1 cellular context compared by ENCODE assay signal in the genomic region with DNA sequence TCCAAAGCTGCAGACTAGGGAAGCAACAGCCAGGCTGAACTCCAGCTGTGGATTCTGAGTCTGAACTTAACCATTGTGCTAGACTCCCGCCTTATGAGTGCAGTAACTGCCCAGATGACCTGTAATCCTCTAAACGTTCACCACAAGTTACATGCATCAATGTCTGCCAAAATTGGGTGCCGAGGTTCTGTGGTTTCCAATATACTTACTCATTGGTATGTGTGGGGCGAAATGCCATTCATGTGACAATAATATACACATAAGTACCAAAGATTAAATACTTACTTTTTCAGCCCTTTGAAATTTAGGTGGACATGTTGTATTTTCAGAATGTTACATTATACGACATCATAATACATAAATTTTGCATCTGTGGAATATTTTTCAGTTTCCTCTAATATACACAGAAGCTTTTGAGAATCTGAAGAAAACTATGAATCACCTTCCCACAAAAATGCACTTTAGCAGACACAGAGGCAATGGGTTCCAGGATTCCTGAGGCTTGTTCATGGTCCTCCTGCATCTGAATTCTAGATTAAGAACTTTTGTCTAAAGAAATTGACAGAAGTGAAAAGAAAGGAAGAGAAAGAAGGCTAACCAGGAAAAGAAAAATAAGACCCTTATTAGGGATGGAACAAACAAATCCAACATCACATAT.
A peak's percentile ranks its signal among the peaks of the same experiment; 100 is the strongest.
TF ChIP-seq lines count a peak whose summit lies in the region.

No MANE protein-coding gene starts in this region.

TF ChIP-seq in SK-N-SH, 30 proteins besides CTCF, POLR2A, EP300 and RAD21 (continued from another document):
- TF ChIP-seq, protein P1, sequence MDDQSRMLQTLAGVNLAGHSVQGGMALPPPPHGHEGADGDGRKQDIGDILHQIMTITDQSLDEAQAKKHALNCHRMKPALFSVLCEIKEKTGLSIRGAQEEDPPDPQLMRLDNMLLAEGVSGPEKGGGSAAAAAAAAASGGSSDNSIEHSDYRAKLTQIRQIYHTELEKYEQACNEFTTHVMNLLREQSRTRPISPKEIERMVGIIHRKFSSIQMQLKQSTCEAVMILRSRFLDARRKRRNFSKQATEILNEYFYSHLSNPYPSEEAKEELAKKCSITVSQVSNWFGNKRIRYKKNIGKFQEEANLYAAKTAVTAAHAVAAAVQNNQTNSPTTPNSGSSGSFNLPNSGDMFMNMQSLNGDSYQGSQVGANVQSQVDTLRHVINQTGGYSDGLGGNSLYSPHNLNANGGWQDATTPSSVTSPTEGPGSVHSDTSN (IDR thresholded peaks at IDR 0.05): peak; percentile 65
